Comparison of ENCODE assay signal across 1 cellular context in genomic region chr6:26087284-26088115, GRCh38.
A peak's percentile ranks its signal among the peaks of the same experiment; 100 is the strongest.
TF ChIP-seq lines count a peak whose summit lies in the region.

TSS of gene HFE (plus strand) at chr6:26087429. CDS start at chr6:26087441, 12 bp downstream.

TF ChIP-seq in K562, 482 proteins besides CTCF, POLR2A, EP300 and RAD21 (continued from another document and continues in another):
- no peak for TF ChIP-seq ZNF518B (CRISPR knock-in tag; IDR thresholded peaks at IDR 0.05)
- TF ChIP-seq ZFP36 (IDR thresholded peaks at IDR 0.05; ENCODE audit: low read depth, low read length, partially characterized antibody) = peak; percentile 13
- no peak for TF ChIP-seq ZNF12 (CRISPR knock-in tag; IDR thresholded peaks at IDR 0.05)
- no peak for TF ChIP-seq FOXP4 (CRISPR knock-in tag; IDR thresholded peaks at IDR 0.05; ENCODE audit: borderline replicate concordance)
- TF ChIP-seq TAL1 (IDR thresholded peaks at IDR 0.05) = 0 out of 2 replicates have a peak, but pooled peaks have one; percentile 11
- no peak for TF ChIP-seq PTRF (tag; IDR thresholded peaks at IDR 0.05)
- TF ChIP-seq ZNF644 (tag; IDR thresholded peaks at IDR 0.05; ENCODE audit: low read depth) = no peak
- TF ChIP-seq MECOM (CRISPR knock-in tag; IDR thresholded peaks at IDR 0.05) = no peak
- no peak for TF ChIP-seq ZNF77 (CRISPR knock-in tag; IDR thresholded peaks at IDR 0.05)
- TF ChIP-seq NONO (IDR thresholded peaks at IDR 0.05; ENCODE audit: low read depth in 2 of 2, low read length in 1 of 2) = no peak
- no peak for TF ChIP-seq CHD4 (IDR thresholded peaks at IDR 0.05; ENCODE audit: insufficient read depth, insufficient replicate concordance, low read depth, low read length, poor library complexity, severe bottlenecking)
- no peak for TF ChIP-seq ZKSCAN3 (CRISPR knock-in tag; IDR thresholded peaks at IDR 0.05)
- no peak for TF ChIP-seq PYGO2 (tag; IDR thresholded peaks at IDR 0.05)
- TF ChIP-seq RBBP5 (IDR thresholded peaks at IDR 0.05; ENCODE audit: borderline replicate concordance, insufficient read depth, low read length, poor library complexity, severe bottlenecking) = peak; percentile 91
- peak; percentile 51; the same call in 1 of the 2 replicates for TF ChIP-seq GABPA (tag; conservative IDR thresholded peaks at IDR 0.05; ENCODE audit: low read depth)
- no peak for TF ChIP-seq SLC30A9 (CRISPR knock-in tag; IDR thresholded peaks at IDR 0.05)
- TF ChIP-seq ATF7 (IDR thresholded peaks at IDR 0.05) = peak; percentile 72
- peak; percentile 47; the same call in 1 of the 2 replicates for TF ChIP-seq SOX6 (IDR thresholded peaks at IDR 0.05)
- TF ChIP-seq MYC (IDR thresholded peaks at IDR 0.05; ENCODE audit: low read depth, low read length) = no peak
- no peak for TF ChIP-seq MYC (CRISPR knock-in tag; IDR thresholded peaks at IDR 0.05; ENCODE audit: borderline replicate concordance, low read depth)
- no peak for TF ChIP-seq NFYB (IDR thresholded peaks at IDR 0.05; ENCODE audit: extremely low read depth, insufficient read length)
- 0 out of 2 replicates have a peak, but pooled peaks have one; percentile 46 for TF ChIP-seq CBFB (CRISPR knock-in tag; IDR thresholded peaks at IDR 0.05)
- TF ChIP-seq FOSL1 (tag; conservative IDR thresholded peaks at IDR 0.05) = peak; percentile 55
- TF ChIP-seq ESRRB (CRISPR knock-in tag; IDR thresholded peaks at IDR 0.05; ENCODE audit: borderline replicate concordance) = no peak
- TF ChIP-seq PRPF4 (IDR thresholded peaks at IDR 0.05; ENCODE audit: insufficient read depth, low read depth, low read length, poor library complexity, severe bottlenecking) = no peak
- TF ChIP-seq GATAD2B (IDR thresholded peaks at IDR 0.05; ENCODE audit: borderline replicate concordance) = no peak
- TF ChIP-seq ZNF785 (CRISPR knock-in tag; IDR thresholded peaks at IDR 0.05) = no peak
- no peak for TF ChIP-seq BCL6 (CRISPR knock-in tag; IDR thresholded peaks at IDR 0.05)
- peak; percentile 67; the same call in 1 of the 2 replicates for TF ChIP-seq SMAD4 (CRISPR knock-in tag; conservative IDR thresholded peaks at IDR 0.05)
- no peak for TF ChIP-seq ZNF165 (CRISPR knock-in tag; IDR thresholded peaks at IDR 0.05; ENCODE audit: borderline replicate concordance)
- TF ChIP-seq KLF10 (CRISPR knock-in tag; IDR thresholded peaks at IDR 0.05) = no peak
- peak; percentile 67 for TF ChIP-seq SMARCA4 (IDR thresholded peaks at IDR 0.05)
- no peak for TF ChIP-seq E2F4 (CRISPR knock-in tag; IDR thresholded peaks at IDR 0.05; ENCODE audit: low read depth)
- no peak for TF ChIP-seq PTTG1 (tag; IDR thresholded peaks at IDR 0.05; ENCODE audit: low read depth)
- peak; percentile 67; the same call in 1 of the 2 replicates for TF ChIP-seq C11orf30 (IDR thresholded peaks at IDR 0.05; ENCODE audit: low read depth)
- no peak for TF ChIP-seq FOXJ3 (CRISPR knock-in tag; IDR thresholded peaks at IDR 0.05)
- TF ChIP-seq PHF8 (IDR thresholded peaks at IDR 0.05; ENCODE audit: borderline replicate concordance, low read length) = peak; percentile 57
- TF ChIP-seq NCOA6 (IDR thresholded peaks at IDR 0.05) = no peak
- TF ChIP-seq BACH1 (tag; IDR thresholded peaks at IDR 0.05) = no peak
- no peak for TF ChIP-seq SRSF9 (IDR thresholded peaks at IDR 0.05; ENCODE audit: borderline replicate concordance, low read depth, low read length)
- no peak for TF ChIP-seq THAP7 (CRISPR knock-in tag; IDR thresholded peaks at IDR 0.05)
- no peak for TF ChIP-seq STAT5B (CRISPR knock-in tag; IDR thresholded peaks at IDR 0.05)
- no peak for TF ChIP-seq ZBTB43 (CRISPR knock-in tag; IDR thresholded peaks at IDR 0.05)
- no peak for TF ChIP-seq TBL1XR1 (IDR thresholded peaks at IDR 0.05; ENCODE audit: low read length in 2 of 2)
- no peak for TF ChIP-seq MCM3 (IDR thresholded peaks at IDR 0.05)
- TF ChIP-seq NELFE (IDR thresholded peaks at IDR 0.05; ENCODE audit: insufficient read depth, insufficient read length) = no peak
- no peak for TF ChIP-seq MBD1 (CRISPR knock-in tag; IDR thresholded peaks at IDR 0.05)
- TF ChIP-seq HMBOX1 (IDR thresholded peaks at IDR 0.05) = no peak
- no peak for TF ChIP-seq BMI1 (IDR thresholded peaks at IDR 0.05; ENCODE audit: low read length)
- no peak for TF ChIP-seq RFX5 (IDR thresholded peaks at IDR 0.05; ENCODE audit: low read depth, low read length)
- TF ChIP-seq FIP1L1 (IDR thresholded peaks at IDR 0.05; ENCODE audit: low read depth, low read length, poor library complexity, severe bottlenecking) = no peak
- 0 out of 2 replicates have a peak, but pooled peaks have one; percentile 50 for TF ChIP-seq HMGXB4 (CRISPR knock-in tag; IDR thresholded peaks at IDR 0.05)
- peak; percentile 40; the same call in 1 of the 2 replicates for TF ChIP-seq MAFK (IDR thresholded peaks at IDR 0.05; ENCODE audit: low read length)
- TF ChIP-seq RBM15 (IDR thresholded peaks at IDR 0.05; ENCODE audit: insufficient read depth, low read length) = no peak
- TF ChIP-seq PCBP1 (IDR thresholded peaks at IDR 0.05; ENCODE audit: low read depth, low read length, poor library complexity, severe bottlenecking) = peak; percentile 71
- TF ChIP-seq SMAD2 (IDR thresholded peaks at IDR 0.05; ENCODE audit: low read depth, low read length) = no peak
- no peak for TF ChIP-seq PTBP1 (IDR thresholded peaks at IDR 0.05; ENCODE audit: low read depth, low read length)
- no peak for TF ChIP-seq ZBTB1 (CRISPR knock-in tag; IDR thresholded peaks at IDR 0.05; ENCODE audit: borderline replicate concordance, low read depth)
- TF ChIP-seq DLX4 (CRISPR knock-in tag; IDR thresholded peaks at IDR 0.05) = no peak
- no peak for TF ChIP-seq ZNF324 (CRISPR knock-in tag; IDR thresholded peaks at IDR 0.05)
- TF ChIP-seq THRB (CRISPR knock-in tag; conservative IDR thresholded peaks at IDR 0.05) = no peak
- TF ChIP-seq HNRNPH1 (optimal IDR thresholded peaks at IDR 0.05; ENCODE audit: low read depth, low read length) = no peak
- TF ChIP-seq MAFG (tag; conservative IDR thresholded peaks at IDR 0.05) = peak; percentile 59
- TF ChIP-seq U2AF2 (optimal IDR thresholded peaks at IDR 0.05; ENCODE audit: low read depth, low read length) = no peak
